In genomic region chr9:112049834-112050516, GRCh38 we compare ENCODE assay signal across 10 cellular contexts.
DNase-seq lines count a peak whose midpoint lies in the region; ATAC-seq and TF ChIP-seq lines count a peak whose summit lies in the region.
"Had no signal": no experiment of that assay in that cellular context is flagged by ENCODE, and none has a peak within 500 bp of the region (broad histone marks: within the 10 kb centered on the region; RNA-seq: fewer than 3 reads in every experiment).

No MANE protein-coding gene starts in this region.

- TF ChIP-seq POLR2A in IMR-90 (IDR thresholded peaks at IDR 0.05; ENCODE audit: low read depth, low read length): no peak

- peak overlapping the region; percentile 99 for H3K18ac ChIP-seq in IMR-90 (ENCODE audit: low read depth, low read length)

- no CpG with 5 or more reads among the region's 4 CpGs for WGBS in IMR-90 (ENCODE audit: extremely low coverage in 2 of 2, insufficient read length in 1 of 2), 2 experiments

- H3K4me3 ChIP-seq in IMR-90 (ENCODE audit: insufficient read depth, low read depth, low read length) (no peak overlapping the region), astrocyte of the cerebellum (ENCODE audit: low read depth, low read length) (no peak overlapping the region), skeletal muscle tissue (ENCODE audit: low read length in 3 of 3) (peak overlapping the region in 1 of 3 donors; percentile 25)

- H2AFZ ChIP-seq in IMR-90 (replicated peaks; ENCODE audit: low read length, poor library complexity): no peak overlapping the region

- peak overlapping the region; percentile 91 for H3K14ac ChIP-seq in IMR-90 (replicated peaks; ENCODE audit: low read depth, low read length)

- peak overlapping the region; percentile 63 for H3K9ac ChIP-seq in IMR-90 (ENCODE audit: low read depth, low read length)
- H3K9ac ChIP-seq in skeletal muscle tissue (ENCODE audit: low read depth in 1 of 3, low read length in 3 of 3): no peak overlapping the region

- TF ChIP-seq RAD21 in IMR-90 (IDR thresholded peaks at IDR 0.05; ENCODE audit: low read length): no peak

- POLR2A ChIA-PET in IMR-90 (lab: Charles Lee; ENCODE audit: unreplicated experiment): interaction anchor here (1.0 to 1.2 kb wide), 2 partner anchors 25 to 154 kb away, joined by 3 to 15 read pairs; partner anchors contain the start of gene UGCG

- intact Hi-C loops in IMR-90 (cut with micrococcal nuclease) (no loop called here), left ventricle myocardium superior (cut with micrococcal nuclease) (no loop called here)

- in situ Hi-C loops in IMR-90 (cut with MboI; ENCODE audit: low sequenced_read_pairs): loop anchor here (5.0 kb wide), 1 partner anchor 88 kb away; no protein-coding TSS in a partner anchor
- in situ Hi-C loops in astrocyte of the cerebellum (cut with HindIII; ENCODE audit: low sequenced_read_pairs): no loop called here

- peak overlapping the region; percentile 99 for H2BK15ac ChIP-seq in IMR-90 (ENCODE audit: low read depth, low read length)

- peak overlapping the region; percentile 82 to 91 for H4K8ac ChIP-seq in IMR-90 (ENCODE audit: low read depth in 2 of 2, low read length in 2 of 2)

- BruUV-seq in IMR-90 (replicated peaks; lab: Mats Ljungman, UMichigan): no TSS peak

- peak overlapping the region; percentile 99 for H4K91ac ChIP-seq in IMR-90 (ENCODE audit: insufficient read depth, low read depth, low read length)

- H3K23ac ChIP-seq in IMR-90 (ENCODE audit: low read depth, low read length): peak overlapping the region; percentile 57

- dilution Hi-C loops in IMR-90 (cut with HindIII; ENCODE audit: low sequenced_read_pairs, unreplicated experiment): no loop called here

- peaks cover 15% of the 10 kb centered on the region for H3K9me1 ChIP-seq in IMR-90 (ENCODE audit: insufficient read depth, low read length)

- peak overlapping the region; percentile 97 for H2BK20ac ChIP-seq in IMR-90 (ENCODE audit: low read depth, low read length)

- H3K9me3 ChIP-seq in IMR-90 (ENCODE audit: control insufficient read depth, insufficient read depth, low read length): peaks cover 6% of the 10 kb centered on the region; the same call in 1 of the 2 replicates
- peaks cover 0 to 3% (median 0%) of the 10 kb centered on the region in 3 donors for H3K9me3 ChIP-seq in skeletal muscle tissue (ENCODE audit: control insufficient read depth in 3 of 3, low read length in 3 of 3)

- H2AK9ac ChIP-seq in IMR-90 (replicated peaks; ENCODE audit: low read depth, low read length, poor library complexity): peak overlapping the region; percentile 71

- peak overlapping the region; percentile 98 for H3K4ac ChIP-seq in IMR-90 (ENCODE audit: low read depth, low read length)

- peak overlapping the region; percentile 75; the same call in 1 of the 2 replicates for H3K4me2 ChIP-seq in IMR-90 (ENCODE audit: low read depth, low read length)

- H2AK5ac ChIP-seq in IMR-90 (ENCODE audit: low read depth, low read length): peak overlapping the region; percentile 90

- H3K36me3 ChIP-seq in IMR-90 (ENCODE audit: control insufficient read depth, insufficient read depth, low read length) (no peaks in the 10 kb centered on the region), skeletal muscle tissue (ENCODE audit: control insufficient read depth in 3 of 3, insufficient read depth in 3 of 3, low read length in 3 of 3) (no peaks in the 10 kb centered on the region)

- H3K27ac ChIP-seq in IMR-90 (ENCODE audit: insufficient read depth, low read length) (peak overlapping the region; percentile 95), skeletal muscle tissue (ENCODE audit: low read depth, low read length) (peak overlapping the region; percentile 80)

- H3K27me3 ChIP-seq in IMR-90 (ENCODE audit: control insufficient read depth, insufficient read depth, low read length) (no peaks in the 10 kb centered on the region), skeletal muscle tissue (ENCODE audit: control insufficient read depth in 3 of 3, insufficient read depth in 3 of 3, low read length in 3 of 3) (no peaks in the 10 kb centered on the region)

- peak overlapping the region; percentile 97 for H2BK120ac ChIP-seq in IMR-90 (ENCODE audit: low read depth, low read length)

- H4K20me1 ChIP-seq in IMR-90 (ENCODE audit: insufficient read depth, low read length): no peaks in the 10 kb centered on the region

- H3K79me1 ChIP-seq in IMR-90 (ENCODE audit: low read depth in 1 of 2, low read length in 2 of 2): peaks cover 8 to 33% of the 10 kb centered on the region in 2 experiments

- DNase-seq in IMR-90 (no peak), astrocyte of the cerebellum (ENCODE audit: low read depth) (peak; percentile 49), left ventricle myocardium superior (no peak), NCI-H1417 treated with DMSO at 0.1 percent for 48 hours (lab: John Stamatoyannopoulos, UW) (no peak), HUDEP-2 (lab: John Stamatoyannopoulos, UW; ENCODE audit: unreplicated experiment in 76 of 76) (no peak)
- DNase-seq: CD8-positive, alpha-beta memory T cell; Karpas-422 had no signal

- ATAC-seq in IMR-90 (ENCODE audit: low read depth) (no peak), left ventricle myocardium superior (peak; percentile 45), HG03108 (IDR thresholded peaks at IDR 0.05; ENCODE audit: unreplicated experiment) (no peak), GM21576 (IDR thresholded peaks at IDR 0.05; ENCODE audit: unreplicated experiment) (no peak)

- peak overlapping the region; percentile 98 for H2BK5ac ChIP-seq in IMR-90 (ENCODE audit: low read depth, low read length, poor library complexity, severe bottlenecking)

- peak overlapping the region; percentile 99 for H4K5ac ChIP-seq in IMR-90 (ENCODE audit: low read depth, low read length)

- peak overlapping the region; percentile 76 for H3K56ac ChIP-seq in IMR-90 (ENCODE audit: extremely low read depth, insufficient read depth, low read length)

- CTCF ChIA-PET in IMR-90 (lab: Yijun Ruan, JAX): interaction anchor here (0.6 to 1.0 kb wide), 2 partner anchors 23 to 46 kb away, joined by 3 read pairs; no protein-coding TSS in a partner anchor

- H3K4me1 ChIP-seq in IMR-90 (ENCODE audit: control insufficient read depth, insufficient read depth, low read length): peaks cover 24% of the 10 kb centered on the region
- peaks cover 12 to 22% (median 20%) of the 10 kb centered on the region in 3 donors for H3K4me1 ChIP-seq in skeletal muscle tissue (ENCODE audit: control insufficient read depth in 3 of 3, insufficient read depth in 3 of 3, low read length in 3 of 3)

- TF ChIP-seq CTCF in IMR-90 (conservative IDR thresholded peaks at IDR 0.05; ENCODE audit: low read depth, low read length): no peak
- TF ChIP-seq CTCF in astrocyte of the cerebellum (IDR thresholded peaks at IDR 0.05; ENCODE audit: low read depth, low read length, missing control alignments): no peak

TF ChIP-seq in IMR-90, 13 proteins besides CTCF, POLR2A, EP300 and RAD21:
- no peak for TF ChIP-seq ELK1 (IDR thresholded peaks at IDR 0.05; ENCODE audit: borderline replicate concordance, low read depth, low read length)
- TF ChIP-seq RCOR1 (IDR thresholded peaks at IDR 0.05; ENCODE audit: insufficient replicate concordance, low read length): no peak
- no peak for TF ChIP-seq USF2 (IDR thresholded peaks at IDR 0.05; ENCODE audit: low read depth, low read length)
- TF ChIP-seq CHD1 (IDR thresholded peaks at IDR 0.05; ENCODE audit: low read depth, low read length): no peak
- no peak for TF ChIP-seq MAZ (IDR thresholded peaks at IDR 0.05; ENCODE audit: borderline replicate concordance, low read depth, low read length)
- no peak for TF ChIP-seq SMC3 (IDR thresholded peaks at IDR 0.05; ENCODE audit: low read depth, low read length)
- TF ChIP-seq MAFK (IDR thresholded peaks at IDR 0.05; ENCODE audit: low read depth, low read length): no peak
- TF ChIP-seq NFE2L2 (IDR thresholded peaks at IDR 0.05; ENCODE audit: low read depth, low read length): no peak
- no peak for TF ChIP-seq CEBPB (IDR thresholded peaks at IDR 0.05; ENCODE audit: low read depth, low read length)
- TF ChIP-seq RFX5 (IDR thresholded peaks at IDR 0.05; ENCODE audit: low read depth, low read length): no peak
- TF ChIP-seq BHLHE40 (IDR thresholded peaks at IDR 0.05; ENCODE audit: low read depth, low read length): no peak
- TF ChIP-seq MXI1 (IDR thresholded peaks at IDR 0.05; ENCODE audit: borderline replicate concordance, low read depth, low read length): no peak
- TF ChIP-seq FOS (IDR thresholded peaks at IDR 0.05; ENCODE audit: low read depth, low read length): no peak
